Comparison of ENCODE assay signal across 18 cellular contexts in genomic region chr22:26464312-26464711, GRCh38. TPM values are rescaled to one million over a fixed set of nuclear protein-coding genes. Genes with fewer than 3 reads are reported as not detected.
DNase-seq lines count a peak whose midpoint lies in the region; ATAC-seq and TF ChIP-seq lines count a peak whose summit lies in the region.
"Had no signal": no experiment of that assay in that cellular context is flagged by ENCODE, and none has a peak within 500 bp of the region (broad histone marks: within the 10 kb centered on the region; RNA-seq: fewer than 3 reads in every experiment).

No MANE protein-coding gene starts in this region.

- H2AFZ ChIP-seq in GM23338: no peak overlapping the region
- H2AFZ ChIP-seq in Karpas-422 (ENCODE audit: low read length): no peak overlapping the region
- H2AFZ ChIP-seq: PC-9 had no signal

- no peaks in the 10 kb centered on the region for H3K9me3 Mint-ChIP-seq in GM23338
- H3K9me3 Mint-ChIP-seq: activated CD4-positive, alpha-beta memory T cell treated with anti-CD3 and anti-CD28 coated beads, Interleukin-2, amount 10 ng/mL, durations not matched to agents 7 days and 5 days; activated T-helper 17 cell treated with anti-CD3 and anti-CD28 coated beads, Interleukin-2, amount 50 U/mL, for 72 hours; neural crest cell had no signal

- no peak overlapping the region for H3K4me3 ChIP-seq in body of pancreas
- H3K4me3 ChIP-seq in gastroesophageal sphincter: no peak overlapping the region
- H3K4me3 ChIP-seq in GM23338: no peak overlapping the region
- no peak overlapping the region for H3K4me3 ChIP-seq in Karpas-422 (ENCODE audit: low read length)
- H3K4me3 ChIP-seq: esophagus squamous epithelium, PC-9, right lobe of liver had no signal

- H3K27ac Mint-ChIP-seq in GM23338: no peak overlapping the region
- H3K27ac Mint-ChIP-seq: activated CD4-positive, alpha-beta memory T cell treated with anti-CD3 and anti-CD28 coated beads, Interleukin-2, amount 10 ng/mL, durations not matched to agents 7 days and 5 days; activated T-helper 17 cell treated with anti-CD3 and anti-CD28 coated beads, Interleukin-2, amount 50 U/mL, for 72 hours had no signal

- no peak overlapping the region for H3K27ac ChIP-seq in body of pancreas
- H3K27ac ChIP-seq in gastroesophageal sphincter: no peak overlapping the region
- no peak overlapping the region for H3K27ac ChIP-seq in GM23338 (ENCODE audit: low read depth)
- H3K27ac ChIP-seq in substantia nigra (ENCODE audit: low read depth, low read length, poor library complexity, severe bottlenecking): no peak overlapping the region
- no peak overlapping the region for H3K27ac ChIP-seq in Karpas-422 (ENCODE audit: low read length)
- H3K27ac ChIP-seq: esophagus squamous epithelium, PC-9, right lobe of liver had no signal

- peaks cover 15% of the 10 kb centered on the region; the same call in 1 of the 2 replicates for H3K79me2 ChIP-seq in GM23338 (replicated peaks; ENCODE audit: insufficient read depth)
- H3K79me2 ChIP-seq in Karpas-422 (ENCODE audit: low read length): peaks cover 23% of the 10 kb centered on the region

- H3K27me3 Mint-ChIP-seq in GM23338 (ENCODE audit: insufficient read depth, low read depth, poor library complexity): peaks cover 2% of the 10 kb centered on the region
- H3K27me3 Mint-ChIP-seq: activated CD4-positive, alpha-beta memory T cell treated with anti-CD3 and anti-CD28 coated beads, Interleukin-2, amount 10 ng/mL, durations not matched to agents 7 days and 5 days; activated T-helper 17 cell treated with anti-CD3 and anti-CD28 coated beads, Interleukin-2, amount 50 U/mL, for 72 hours had no signal

- no peak overlapping the region for H3K9ac ChIP-seq in Karpas-422 (ENCODE audit: low read length)

- no peaks in the 10 kb centered on the region for H3K9me2 ChIP-seq in GM23338 (ENCODE audit: insufficient read depth)
- H3K9me2 ChIP-seq in Karpas-422 (replicated peaks; ENCODE audit: insufficient read depth, low read length): no peaks in the 10 kb centered on the region

- no peak overlapping the region for H3K4me3 Mint-ChIP-seq in GM23338
- H3K4me3 Mint-ChIP-seq: activated CD4-positive, alpha-beta memory T cell treated with anti-CD3 and anti-CD28 coated beads, Interleukin-2, amount 10 ng/mL, durations not matched to agents 7 days and 5 days; activated T-helper 17 cell treated with anti-CD3 and anti-CD28 coated beads, Interleukin-2, amount 50 U/mL, for 72 hours; neural crest cell had no signal

- peak; percentile 55 for DNase-seq in ELR (ENCODE audit: low read depth)
- peak in 2 of 4 donors; percentile 21 to 22 for DNase-seq in body of pancreas
- DNase-seq in renal cortical epithelial cell (ENCODE audit: low read depth): peak; percentile 45
- DNase-seq in GM23338 (ENCODE audit: low spot score): no peak
- no peak for DNase-seq in substantia nigra (lab: John Stamatoyannopoulos, UW)
- DNase-seq in Karpas-422: no peak
- DNase-seq: activated CD4-positive, alpha-beta memory T cell treated with anti-CD3 and anti-CD28 coated beads, Interleukin-2, amount 10 ng/mL, durations not matched to agents 7 days and 5 days; esophagus squamous epithelium; H7; NCI-H2081; NCI-H69; PC-9; right lobe of liver; stimulated activated CD4-positive, alpha-beta T cell treated with anti-CD3 and anti-CD28 coated beads, Interleukin-1b, Interleukin-23, amount 100 ng/mL, for 48 hours had no signal

- TF ChIP-seq EP300 in gastroesophageal sphincter (IDR thresholded peaks at IDR 0.05): no peak

- H3K36me3 Mint-ChIP-seq in GM23338 (ENCODE audit: low read depth): peaks cover 68% of the 10 kb centered on the region

- H3K27me3 ChIP-seq in body of pancreas (no peaks in the 10 kb centered on the region), gastroesophageal sphincter (no peaks in the 10 kb centered on the region), GM23338 (ENCODE audit: insufficient read depth) (no peaks in the 10 kb centered on the region), Karpas-422 (ENCODE audit: low read length) (no peaks in the 10 kb centered on the region)
- H3K27me3 ChIP-seq: esophagus squamous epithelium, right lobe of liver had no signal

- H3K4me1 Mint-ChIP-seq in GM23338: peaks cover 6% of the 10 kb centered on the region; the same call in 2 of the 3 replicates
- H3K4me1 Mint-ChIP-seq: activated T-helper 17 cell treated with anti-CD3 and anti-CD28 coated beads, Interleukin-2, amount 50 U/mL, for 72 hours had no signal

- H3K4me2 ChIP-seq in GM23338 (no peak overlapping the region), Karpas-422 (ENCODE audit: low read depth, low read length, poor library complexity, severe bottlenecking) (no peak overlapping the region)
- H3K4me2 ChIP-seq: PC-9 had no signal

- 85 to 100% methylated on average over 1 to 7 of the region's 7 CpGs for WGBS in body of pancreas, 2 donors
- WGBS in gastroesophageal sphincter (ENCODE audit: low coverage in 1 of 2), 2 donors: 80% methylated on average over 1 of the region's 7 CpGs; no CpG with 5 or more reads in 1 of the 2 donors

- peaks cover 8% of the 10 kb centered on the region for H3K4me1 ChIP-seq in body of pancreas
- peaks cover 0 to 5% (median 0%) of the 10 kb centered on the region in 3 donors for H3K4me1 ChIP-seq in gastroesophageal sphincter
- H3K4me1 ChIP-seq in GM23338 (ENCODE audit: insufficient read depth): no peaks in the 10 kb centered on the region
- 0 out of 2 replicates have a peak, but pooled peaks cover 7% of the 10 kb centered on the region for H3K4me1 ChIP-seq in Karpas-422 (ENCODE audit: low read length)

- peaks cover 11% of the 10 kb centered on the region; the same call in 1 of the 2 replicates for H3F3A ChIP-seq in GM23338 (replicated peaks; ENCODE audit: low read depth)

- no peaks in the 10 kb centered on the region; the same call in none of the 2 replicates for H4K20me1 ChIP-seq in GM23338 (replicated peaks; ENCODE audit: insufficient read depth)
- H4K20me1 ChIP-seq in Karpas-422 (ENCODE audit: insufficient read depth, low read depth, low read length): no peaks in the 10 kb centered on the region

- TF ChIP-seq POLR2A in body of pancreas (IDR thresholded peaks at IDR 0.05): no peak
- no peak for TF ChIP-seq POLR2A in gastroesophageal sphincter (IDR thresholded peaks at IDR 0.05)

- ATAC-seq in body of pancreas: peak; percentile 18
- peak; percentile 28 for ATAC-seq in gastroesophageal sphincter
- no peak for ATAC-seq in GM23338
- no peak for ATAC-seq in HG03520 (IDR thresholded peaks at IDR 0.05; ENCODE audit: unreplicated experiment)
- ATAC-seq: activated T-helper 17 cell treated with anti-CD3 and anti-CD28 coated beads, Interleukin-2, amount 50 U/mL, for 72 hours had no signal

- TF ChIP-seq CTCF in body of pancreas (IDR thresholded peaks at IDR 0.05): no peak
- TF ChIP-seq CTCF in gastroesophageal sphincter (IDR thresholded peaks at IDR 0.05): no peak
- TF ChIP-seq CTCF in GM23338 (conservative IDR thresholded peaks at IDR 0.05; ENCODE audit: low read depth in 2 of 2): no peak

- no peaks in the 10 kb centered on the region for H3K9me3 ChIP-seq in body of pancreas
- no peaks in the 10 kb centered on the region for H3K9me3 ChIP-seq in gastroesophageal sphincter
- no peaks in the 10 kb centered on the region for H3K9me3 ChIP-seq in Karpas-422 (ENCODE audit: low read length)
- H3K9me3 ChIP-seq: esophagus squamous epithelium, right lobe of liver had no signal

- H3K36me3 ChIP-seq in body of pancreas (replicated peaks in 1 of 2; ENCODE audit: insufficient read depth in 1 of 2, low read depth in 2 of 2) (peaks cover 10 to 35% of the 10 kb centered on the region in 2 donors), gastroesophageal sphincter (peaks cover 0 to 98% of the 10 kb centered on the region in 2 donors), GM23338 (ENCODE audit: insufficient read depth) (peaks cover 28% of the 10 kb centered on the region), Karpas-422 (ENCODE audit: insufficient read depth, low read length) (peaks cover 37% of the 10 kb centered on the region; the same call in 1 of the 2 replicates)

- intact Hi-C loops in body of pancreas (cut with DNase I): no loop called here

TF ChIP-seq in GM23338, 12 proteins besides CTCF, POLR2A, EP300 and RAD21:
- TF ChIP-seq ETS1 (IDR thresholded peaks at IDR 0.05): no peak

RNA-seq across cellular contexts. Expression of gene HPS4, which starts 19.3 kb away (rescaled TPM):
- total RNA-seq in body of pancreas (10 to 100 TPM; 28.3 to 42.5 TPM), gastroesophageal sphincter (10 to 100 TPM; 11.2 to 34.7 (median 20.3) TPM), renal cortical epithelial cell (22.1 and 34.7 TPM in 2 replicates)
- 36.9 and 49.4 TPM in 2 replicates for total RNA-seq in GM23338 (2014; rRNA removed; shearing (Covaris generic))
- 17.8 and 20.3 TPM in 2 replicates for polyA plus RNA-seq in GM23338 (2016; fragmentation: Nextera tagmentation; extraction: Ambion mirVana)
- 42.1 and 46.1 TPM in 2 replicates for total RNA-seq in Karpas-422 (2014; rRNA removed; shearing (Covaris generic); ENCODE audit: low replicate concordance)

RNA-seq across cellular contexts. Expression of gene SRRD, which starts 19.4 kb away (rescaled TPM):
- total RNA-seq in body of pancreas: 1 to 10 TPM; 5.3 to 7.5 TPM
- 10 to 100 TPM; 16.7 to 30.0 (median 23.5) TPM for total RNA-seq in gastroesophageal sphincter
- 13.9 and 35.1 TPM in 2 replicates for total RNA-seq in renal cortical epithelial cell
- total RNA-seq in GM23338 (2014; rRNA removed; shearing (Covaris generic)): 17.8 and 34.4 TPM in 2 replicates
- 17.8 and 23.2 TPM in 2 replicates for polyA plus RNA-seq in GM23338 (2016; fragmentation: Nextera tagmentation; extraction: Ambion mirVana)
- total RNA-seq in Karpas-422 (2014; rRNA removed; shearing (Covaris generic); ENCODE audit: low replicate concordance): 13.8 and 43.5 TPM in 2 replicates

RNA-seq across cellular contexts. Expression of gene ASPHD2, which starts 35.3 kb away (rescaled TPM):
- total RNA-seq in body of pancreas: 1 to 10 TPM in 1 of 2 donors, under 1 TPM in 1; 0.33 to 1.6 TPM
- total RNA-seq in gastroesophageal sphincter: 1 to 10 TPM; 1.0 to 1.4 (median 1.2) TPM
- total RNA-seq in renal cortical epithelial cell: 5.4 and 5.6 TPM in 2 replicates
- total RNA-seq in GM23338 (2014; rRNA removed; shearing (Covaris generic)): 9.3 and 10.0 TPM in 2 replicates
- 6.0 and 8.3 TPM in 2 replicates for polyA plus RNA-seq in GM23338 (2016; fragmentation: Nextera tagmentation; extraction: Ambion mirVana)
- total RNA-seq in Karpas-422 (2014; rRNA removed; shearing (Covaris generic); ENCODE audit: low replicate concordance): 30.7 and 33.3 TPM in 2 replicates

RNA-seq across cellular contexts. Expression of gene TFIP11, which starts 48.0 kb away (rescaled TPM):
- total RNA-seq in body of pancreas: 10 to 100 TPM; 26.2 to 32.3 TPM
- total RNA-seq in gastroesophageal sphincter: 10 to 100 TPM; 20.3 to 38.3 (median 21.6) TPM
- 38.7 and 50.4 TPM in 2 replicates for total RNA-seq in renal cortical epithelial cell
- 25.6 and 26.2 TPM in 2 replicates for total RNA-seq in GM23338 (2014; rRNA removed; shearing (Covaris generic))
- 17.1 and 20.4 TPM in 2 replicates for polyA plus RNA-seq in GM23338 (2016; fragmentation: Nextera tagmentation; extraction: Ambion mirVana)
- 39.4 and 46.0 TPM in 2 replicates for total RNA-seq in Karpas-422 (2014; rRNA removed; shearing (Covaris generic); ENCODE audit: low replicate concordance)

Comparison
In these comparisons a context has a peak if more than half of its experiments do, and no peak if none do; other contexts are left out.
1. DNase-seq: peak in ELR (single experiment) and renal cortical epithelial cell (single experiment); none in GM23338 (single experiment), substantia nigra (0 of 49) and Karpas-422 (single experiment).
2. ATAC-seq: peak in body of pancreas (single experiment) and gastroesophageal sphincter (single experiment); none in GM23338 (single experiment) and HG03520 (single experiment).